In the genomic region with DNA sequence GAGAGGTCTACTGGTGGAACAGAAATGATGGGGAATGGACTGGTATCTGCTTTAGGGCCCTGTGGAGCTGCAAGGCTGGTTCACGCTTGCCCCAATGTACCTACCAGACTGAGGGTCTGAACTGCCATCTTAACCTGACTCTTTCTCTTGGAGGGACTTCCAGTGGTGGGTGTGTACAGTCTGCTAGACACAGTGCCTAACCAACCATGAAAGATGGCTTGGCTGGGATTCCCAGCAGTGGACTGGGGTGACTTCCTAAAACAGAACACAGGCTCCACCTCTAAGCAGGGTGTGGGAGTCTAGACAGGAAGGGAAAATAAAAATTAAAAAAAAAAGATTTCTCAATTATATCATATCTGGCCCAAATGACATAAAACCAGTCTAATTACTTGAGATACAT, we compare ENCODE assay signal across 18 cellular contexts. TPM values are rescaled to one million over a fixed set of nuclear protein-coding genes. Genes with fewer than 3 reads are reported as not detected.
DNase-seq lines count a peak whose midpoint lies in the region; ATAC-seq, FAIRE-seq and TF ChIP-seq lines count a peak whose summit lies in the region.
"Had no signal": no experiment of that assay in that cellular context is flagged by ENCODE, and none has a peak within 500 bp of the region (broad histone marks: within the 10 kb centered on the region; RNA-seq: fewer than 3 reads in every experiment).

No MANE protein-coding gene starts in this region.

- H3K27me3 Mint-ChIP-seq in H9 (ENCODE audit: low read depth): peaks cover 3% of the 10 kb centered on the region; the same call in 1 of the 2 replicates

- no peak overlapping the region for H2AK5ac ChIP-seq in H9 (ENCODE audit: insufficient read length, low read length)

- no peak overlapping the region for H2BK5ac ChIP-seq in H9 (ENCODE audit: insufficient read length, low read length)

- no peaks in the 10 kb centered on the region for H3K23me2 ChIP-seq in H9 (ENCODE audit: insufficient read length, low read depth, low read length, poor library complexity, severe bottlenecking)

- FAIRE-seq in GM12878 (lab: Jason Lieb, UNC): no peak
- FAIRE-seq: GM19239 had no signal

- H3K4ac ChIP-seq in H9 (ENCODE audit: low read depth, low read length): no peak overlapping the region

- H3K4me1 Mint-ChIP-seq in H9: peaks cover 14 to 27% of the 10 kb centered on the region in 2 experiments

- CTCF ChIA-PET in GM12878 (lab: Yijun Ruan, JAX): interaction anchor here (1.6 kb wide), 1 partner anchor 10 kb away, joined by 3 read pairs; no protein-coding TSS in a partner anchor

- H3K27me3 ChIP-seq in H9 (ENCODE audit: insufficient read depth, low read length): no peaks in the 10 kb centered on the region; the same call in 1 of the 2 replicates
- no peaks in the 10 kb centered on the region for H3K27me3 ChIP-seq in GM12878 (replicated peaks in 1 of 2; ENCODE audit: control insufficient read depth in 2 of 2, insufficient read depth in 2 of 2, low read length in 1 of 2)
- H3K27me3 ChIP-seq in osteoblast (ENCODE audit: insufficient read depth, low read length): no peaks in the 10 kb centered on the region
- H3K27me3 ChIP-seq in gastroesophageal sphincter: no peaks in the 10 kb centered on the region
- H3K27me3 ChIP-seq: BLaER1 had no signal

- POLR2A ChIA-PET in GM12878 (lab: Charles Lee): no interaction called here

- no peak overlapping the region for H3T11ph ChIP-seq in H9 (ENCODE audit: low read length)

- RAD21 ChIA-PET in GM12878 (lab: Charles Lee; ENCODE audit: unreplicated experiment): no interaction called here

- H4K5ac ChIP-seq in H9 (ENCODE audit: insufficient read length, low read depth, low read length): no peak overlapping the region

- peak overlapping the region in 2 of 3 experiments; percentile 34 to 63; a peak in 3 of 7 replicates for H3K27ac Mint-ChIP-seq in H9
- H3K27ac Mint-ChIP-seq: CD14-positive monocyte; CD4-positive, alpha-beta memory T cell had no signal

- no peak for DNase-seq in H9
- DNase-seq in GM12878 (ENCODE audit: low read depth, low spot score): no peak
- peak; percentile 37 for DNase-seq in osteoblast (ENCODE audit: insufficient read length, low spot score, missing footprints)
- no peak for DNase-seq in cardiac septum (ENCODE audit: low spot score)
- DNase-seq: 8988T; CD4-positive, alpha-beta memory T cell; DMS79 treated with DMSO at 0.1 percent for 48 hours; GF-D8; GM23248; HCEC 1CT had no signal

- H3K79me2 ChIP-seq in H9 (ENCODE audit: insufficient read depth, low read length): no peaks in the 10 kb centered on the region
- H3K79me2 ChIP-seq in GM12878 (ENCODE audit: control insufficient read depth, insufficient read depth, low read length): no peaks in the 10 kb centered on the region
- H3K79me2 ChIP-seq in osteoblast (ENCODE audit: insufficient read depth, low read length): no peaks in the 10 kb centered on the region

- H2AFZ ChIP-seq in H9 (ENCODE audit: low read length): no peak overlapping the region
- H2AFZ ChIP-seq in GM12878 (ENCODE audit: control insufficient read depth, low read depth, low read length): no peak overlapping the region; the same call in 1 of the 2 replicates
- H2AFZ ChIP-seq in osteoblast (ENCODE audit: low read length): no peak overlapping the region
- H2AFZ ChIP-seq: GM23248 had no signal

- no peak overlapping the region for H3K18ac ChIP-seq in H9 (ENCODE audit: insufficient read length, low read depth, low read length)

- H3K4me3 ChIP-seq in GM12878 (no peak overlapping the region), osteoblast (ENCODE audit: insufficient read depth, low read length) (no peak overlapping the region), gastroesophageal sphincter (no peak overlapping the region)
- H3K4me3 ChIP-seq: BLaER1, GM23248 had no signal

- H4K91ac ChIP-seq in H9 (ENCODE audit: insufficient read length, low read depth, low read length): no peak overlapping the region

- H2BK20ac ChIP-seq in H9 (ENCODE audit: low read depth, low read length, poor library complexity, severe bottlenecking): no peak overlapping the region

- ATAC-seq in GM12878 (peak; percentile 6; the same call in 1 of the 3 replicates), HG03469 (IDR thresholded peaks at IDR 0.05; ENCODE audit: unreplicated experiment) (no peak), gastroesophageal sphincter (no peak), HG03457 (IDR thresholded peaks at IDR 0.05; ENCODE audit: unreplicated experiment) (no peak)

- no peak overlapping the region for H3K4me2 ChIP-seq in H9 (ENCODE audit: insufficient read depth, insufficient read length, low read length)
- no peak overlapping the region for H3K4me2 ChIP-seq in GM12878 (ENCODE audit: control insufficient read depth, insufficient read depth)
- no peak overlapping the region for H3K4me2 ChIP-seq in osteoblast (ENCODE audit: insufficient read depth, low read length)
- H3K4me2 ChIP-seq: BLaER1 had no signal

- H3K9ac ChIP-seq in H9 (ENCODE audit: extremely low read depth, insufficient read length, low read length) (no peak overlapping the region), GM12878 (ENCODE audit: control insufficient read depth, insufficient read depth, low read length) (no peak overlapping the region)
- H3K9ac ChIP-seq: BLaER1, GM23248 had no signal

- H3K14ac ChIP-seq in H9 (ENCODE audit: insufficient read depth, low read length): no peak overlapping the region

- H3K9me3 ChIP-seq in H9 (ENCODE audit: control insufficient read depth, low read depth, low read length) (no peaks in the 10 kb centered on the region), GM12878 (replicated peaks; ENCODE audit: control insufficient read depth, insufficient read depth, low read length) (peaks cover 6% of the 10 kb centered on the region; the same call in 2 of the 3 replicates), osteoblast (ENCODE audit: low read depth, low read length) (no peaks in the 10 kb centered on the region), gastroesophageal sphincter (no peaks in the 10 kb centered on the region)

- no peak overlapping the region for H3K4me3 Mint-ChIP-seq in H9
- H3K4me3 Mint-ChIP-seq: CD14-positive monocyte; CD4-positive, alpha-beta memory T cell had no signal

- TF ChIP-seq EP300 in GM12878 (IDR thresholded peaks at IDR 0.05; ENCODE audit: borderline replicate concordance in 1 of 2, control insufficient read depth in 1 of 2, low read depth in 2 of 2, low read length in 2 of 2): no peak
- TF ChIP-seq EP300 in gastroesophageal sphincter (IDR thresholded peaks at IDR 0.05): no peak

- TF ChIP-seq CTCF in H9 (conservative IDR thresholded peaks at IDR 0.05): no peak
- TF ChIP-seq CTCF in GM12878 (IDR thresholded peaks at IDR 0.05 in 2 of 3, conservative IDR thresholded peaks at IDR 0.05 in 1 of 3; ENCODE audit: control insufficient read depth in 2 of 3, extremely low read depth in 1 of 3, insufficient read depth in 1 of 3, low read depth in 3 of 3, low read length in 3 of 3): no peak
- no peak for TF ChIP-seq CTCF in osteoblast (IDR thresholded peaks at IDR 0.05; ENCODE audit: extremely low read depth, low read depth, low read length)
- TF ChIP-seq CTCF in gastroesophageal sphincter (IDR thresholded peaks at IDR 0.05): no peak

- H3K27ac ChIP-seq in H9 (ENCODE audit: insufficient read length, low read depth, low read length): no peak overlapping the region
- no peak overlapping the region for H3K27ac ChIP-seq in GM12878 (ENCODE audit: control insufficient read depth, insufficient read depth)
- H3K27ac ChIP-seq in osteoblast (ENCODE audit: low read depth, low read length): no peak overlapping the region
- no peak overlapping the region for H3K27ac ChIP-seq in gastroesophageal sphincter
- H3K27ac ChIP-seq: BLaER1, GM23248, HL-60 had no signal

- peaks cover 12% of the 10 kb centered on the region for H3K4me1 ChIP-seq in H9 (ENCODE audit: insufficient read depth, low read length)
- peaks cover 31% of the 10 kb centered on the region for H3K4me1 ChIP-seq in GM12878 (ENCODE audit: control insufficient read depth, insufficient read depth, low read length)
- peaks cover 8% of the 10 kb centered on the region for H3K4me1 ChIP-seq in osteoblast (ENCODE audit: insufficient read depth, low read length)
- peaks cover 0 to 6% (median 0%) of the 10 kb centered on the region in 3 donors for H3K4me1 ChIP-seq in gastroesophageal sphincter

- intact Hi-C loops in GM12878 (cut with micrococcal nuclease; ENCODE audit: unreplicated experiment): loop anchor here (10.0 kb wide), 1 partner anchor 58 kb away; no protein-coding TSS in a partner anchor
- intact Hi-C loops in cardiac septum (cut with DNase I): no loop called here

- H4K20me1 ChIP-seq in H9 (ENCODE audit: control insufficient read depth, insufficient read depth, insufficient read length) (no peaks in the 10 kb centered on the region), GM12878 (ENCODE audit: control insufficient read depth, insufficient read depth) (no peaks in the 10 kb centered on the region), osteoblast (ENCODE audit: insufficient read depth, low read length) (no peaks in the 10 kb centered on the region)
- H4K20me1 ChIP-seq: BLaER1 had no signal

- H3K23ac ChIP-seq in H9 (ENCODE audit: insufficient read length, low read depth, low read length): no peak overlapping the region

- H3K79me1 ChIP-seq in H9 (ENCODE audit: insufficient read depth, low read depth, low read length, poor library complexity, severe bottlenecking): no peaks in the 10 kb centered on the region

- no peak overlapping the region for H2BK120ac ChIP-seq in H9 (ENCODE audit: low read depth, low read length, poor library complexity, severe bottlenecking)

- no peak overlapping the region for H2BK12ac ChIP-seq in H9 (ENCODE audit: insufficient read length, low read depth, low read length)

- no peak for TF ChIP-seq RAD21 in GM12878 (IDR thresholded peaks at IDR 0.05; ENCODE audit: insufficient read depth, low read depth, low read length)

- in situ Hi-C loops in GM12878 (cut with MboI): no loop called here

- no peak overlapping the region for H3K56ac ChIP-seq in H9 (ENCODE audit: insufficient read length, low read depth, low read length)

- no peaks in the 10 kb centered on the region for H3K36me3 ChIP-seq in GM12878 (ENCODE audit: control insufficient read depth in 2 of 2, insufficient read depth in 2 of 2, low read length in 1 of 2)
- no peaks in the 10 kb centered on the region for H3K36me3 ChIP-seq in osteoblast (ENCODE audit: insufficient read depth, low read length)
- no peaks in the 10 kb centered on the region for H3K36me3 ChIP-seq in gastroesophageal sphincter
- H3K36me3 ChIP-seq: BLaER1 had no signal

- WGBS in H9 (ENCODE audit: extremely low coverage, insufficient read length, low lambda C conversion rate): no CpG with 5 or more reads among the region's 1 CpG
- 33% methylated on average over 1 of the region's 1 CpG for WGBS in GM12878 (ENCODE audit: insufficient coverage, insufficient replicate concordance, low lambda C conversion rate, missing lambda C conversion rate)
- WGBS in gastroesophageal sphincter (ENCODE audit: low coverage in 1 of 2), 2 donors: 83 to 86% methylated on average over 1 of the region's 1 CpG

- no peak overlapping the region for H2BK15ac ChIP-seq in H9 (ENCODE audit: low read depth, low read length)

- H3K9me3 Mint-ChIP-seq in H9: peaks cover 13 to 41% of the 10 kb centered on the region in 2 experiments

- no peak for TF ChIP-seq POLR2A in GM12878 (IDR thresholded peaks at IDR 0.05; ENCODE audit: low read depth, low read length)
- no peak for TF ChIP-seq POLR2A in gastroesophageal sphincter (IDR thresholded peaks at IDR 0.05)

- H4K8ac ChIP-seq in H9 (replicated peaks; ENCODE audit: insufficient read length, low read depth, low read length): no peak overlapping the region

- peaks cover 5 to 24% (median 21%) of the 10 kb centered on the region in 3 experiments; a peak in 5 of 7 replicates for H3K36me3 Mint-ChIP-seq in H9 (ENCODE audit: insufficient read depth in 1 of 3, low read depth in 3 of 3)
- H3K36me3 Mint-ChIP-seq: CD14-positive monocyte; CD4-positive, alpha-beta memory T cell had no signal

- SMC1A ChIA-PET in GM12878 (lab: Charles Lee; ENCODE audit: uncharacterized antibody, unreplicated experiment): no interaction called here

- no TSS peak for BruUV-seq in GM12878 (replicated peaks; lab: Mats Ljungman, UMichigan)

RNA-seq across cellular contexts. Expression of gene MYO3B, which starts 25.5 kb away (rescaled TPM):
- total RNA-seq in H9 (2021): 0.63 and 0.86 TPM in 2 replicates
- 98.1 and 104 TPM in 2 replicates for total RNA-seq in GM12878 (2013; cell fraction: nucleolus; rRNA removed)
- total RNA-seq in GM12878 (2014; rRNA removed): 2.9 and 3.9 TPM in 2 replicates
- 2.8 and 2.9 TPM in 2 replicates for total RNA-seq in GM12878 (2014; rRNA removed; fragmentation: Illumina TruSeq; extraction: Trizol)
- 2.3 and 2.6 TPM in 2 replicates for total RNA-seq in GM12878 (2021)
- 1.3 TPM for polyA plus RNA-seq in GM12878 (2011; ENCODE audit: low read depth)
- polyA plus RNA-seq in GM12878 (2011; rRNA removed): 7.1 and 8.3 TPM in 2 replicates
- 4.8 and 5.4 TPM in 2 replicates for polyA plus RNA-seq in GM12878 (2011; cell fraction: cytosol; rRNA removed)
- polyA plus RNA-seq in GM12878 (2011; cell fraction: nucleus; rRNA removed): 6.1 and 6.6 TPM in 2 replicates
- 1.7 and 2.3 TPM in 2 replicates for polyA plus RNA-seq in GM12878 (2012)
- 2.1 and 2.4 TPM in 2 replicates for polyA plus RNA-seq in GM12878 (2014; fragmentation: Illumina TruSeq; extraction: Trizol)
- 1 to 10 TPM; 1.1 to 1.2 TPM for polyA plus RNA-seq in GM12878 (2014; fragmentation: Nextera tagmentation; extraction: Ambion mirVana)
- 1.3 TPM in 2 replicates for polyA plus RNA-seq in GM12878 (2014; rRNA removed)
- 1 to 10 TPM; 1.6 to 2.2 TPM for polyA plus RNA-seq in GM12878 (2016; fragmentation: Nextera tagmentation; extraction: Ambion mirVana)
- 24.1 and 26.5 TPM in 2 replicates for polyA minus RNA-seq in GM12878 (2011; rRNA and poly(A)+ RNA removed)
- 2.4 and 4.1 TPM in 2 replicates for polyA minus RNA-seq in GM12878 (2011; cell fraction: cytosol; rRNA and poly(A)+ RNA removed)
- 30.9 and 46.5 TPM in 2 replicates for polyA minus RNA-seq in GM12878 (2011; cell fraction: nucleus; rRNA and poly(A)+ RNA removed)
- 0.29 and 0.36 TPM in 2 replicates for total RNA-seq in osteoblast
- not detected for total RNA-seq in gastroesophageal sphincter
- total RNA-seq in cardiac septum: 0.05 TPM
- total RNA-seq: CD4-positive, alpha-beta memory T cell; HT1080 had no signal
- polyA plus RNA-seq: CD14-positive monocyte; CD4-positive, alpha-beta memory T cell; GM23248 had no signal
